Comparison of ENCODE assay signal across 8 cellular contexts in the genomic region with DNA sequence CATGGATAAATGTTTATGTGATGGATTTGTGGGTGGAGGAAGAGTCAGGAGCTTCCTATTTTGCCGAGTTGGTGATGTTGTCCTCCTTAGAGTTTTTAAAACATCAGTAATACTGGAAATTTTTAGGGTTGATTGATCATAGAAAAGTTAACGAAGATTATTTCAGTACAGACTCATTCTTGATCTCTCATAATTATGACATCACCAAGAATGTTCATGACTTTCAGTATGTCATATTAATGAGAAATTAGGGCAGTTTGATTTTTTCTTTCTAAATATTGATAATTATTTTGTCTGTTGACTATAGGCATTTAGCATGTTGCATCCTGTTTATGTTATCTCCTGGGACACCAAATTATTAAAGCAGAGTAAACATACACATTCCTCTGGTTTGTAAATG.
"Had no signal": no experiment of that assay in that cellular context is flagged by ENCODE, and none has a peak within 500 bp of the region (broad histone marks: within the 10 kb centered on the region; RNA-seq: fewer than 3 reads in every experiment).

No MANE protein-coding gene starts in this region.

- H3K4me3 ChIP-seq: GM12878 had no signal

- ATAC-seq: GM12878 had no signal

- DNase-seq: GDM1, GF-D8 had no signal

- FAIRE-seq: G401.6, GM12878, GM12891, GM12892, GM18507, GM19239 had no signal
